In the genomic region with DNA sequence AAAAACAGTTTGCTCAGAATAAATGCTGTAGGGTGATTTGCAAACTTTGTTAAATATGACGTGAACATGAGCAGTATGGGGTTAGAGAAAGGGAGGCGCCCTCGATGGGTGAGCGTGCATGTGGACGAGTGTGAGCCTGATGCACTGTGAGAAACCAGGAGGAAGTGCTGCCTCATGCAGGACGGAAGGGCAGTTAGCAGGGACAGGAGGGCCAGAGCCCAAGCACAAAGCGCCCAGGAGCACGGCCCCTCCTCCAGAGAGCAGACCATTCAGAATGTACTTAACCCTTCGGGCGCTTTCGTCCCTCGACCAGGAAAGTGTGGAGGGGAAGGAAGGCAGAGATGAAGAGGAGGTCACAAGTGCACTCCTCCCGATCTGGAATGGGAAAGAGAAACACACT, we compare ENCODE assay signal across 8 cellular contexts. TPM values are rescaled to one million over a fixed set of nuclear protein-coding genes. Genes with fewer than 3 reads are reported as not detected.
DNase-seq lines count a peak whose midpoint lies in the region; ATAC-seq, FAIRE-seq and TF ChIP-seq lines count a peak whose summit lies in the region.
"Had no signal": no experiment of that assay in that cellular context is flagged by ENCODE, and none has a peak within 500 bp of the region (broad histone marks: within the 10 kb centered on the region; RNA-seq: fewer than 3 reads in every experiment).

No MANE protein-coding gene starts in this region.

- H3K4me2 ChIP-seq in PC-3 (ENCODE audit: low read length) = no peak overlapping the region
- H3K4me2 ChIP-seq in H1 (ENCODE audit: insufficient read depth in 1 of 2, low read depth in 2 of 2, low read length in 2 of 2) = peak overlapping the region; percentile 25 to 49
- peak overlapping the region; percentile 63 for H3K4me2 ChIP-seq in skeletal muscle satellite cell (ENCODE audit: low read length)
- H3K4me2 ChIP-seq: PC-9 had no signal

- no peak overlapping the region for H2BK120ac ChIP-seq in H1 (replicated peaks; ENCODE audit: low read depth, low read length)

- intact Hi-C loops in PC-3 (cut with micrococcal nuclease) (no loop called here), uterus (cut with DNase I; ENCODE audit: low total_unique reads) (no loop called here)

- DNase-seq in PC-3 (no peak), H1 (ENCODE audit: low read depth in 1 of 2, low spot score in 2 of 2) (peak; percentile 72 to 73), kidney epithelial cell (ENCODE audit: low read depth) (no peak), NCI-H1092 (lab: John Stamatoyannopoulos, UW) (no peak), uterus (no peak), germinal center (ENCODE audit: low spot score) (no peak)
- DNase-seq: PC-9 had no signal

- H3K23me2 ChIP-seq in H1 (ENCODE audit: low read depth, low read length) = no peaks in the 10 kb centered on the region

- no TSS peak for BruUV-seq in PC-3 (replicated peaks; lab: Mats Ljungman, UMichigan)

- H2BK15ac ChIP-seq in H1 (ENCODE audit: low read length) = no peak overlapping the region

- peak in 1 of 2 experiments; percentile 46; a peak in 1 of 3 replicates for TF ChIP-seq POLR2A in H1 (IDR thresholded peaks at IDR 0.05; ENCODE audit: control extremely low read depth in 1 of 2, low read depth in 2 of 2, low read length in 2 of 2)
- TF ChIP-seq POLR2A in uterus (IDR thresholded peaks at IDR 0.05) = no peak

- CTCF ChIA-PET in PC-3 (lab: Charles Lee) (no interaction called here), H1 (lab: Charles Lee; ENCODE audit: partially characterized antibody) (interaction anchor here (1.0 to 2.8 kb wide), 4 partner anchors 11 to 91 kb away, joined by 3 to 12 read pairs (median 4); no protein-coding TSS in a partner anchor)

- FAIRE-seq in H1 (lab: Jason Lieb, UNC) = peak; percentile 97

- no peak overlapping the region for H3K9ac ChIP-seq in PC-3 (ENCODE audit: low read length)
- H3K9ac ChIP-seq in H1 (replicated peaks in 1 of 4; ENCODE audit: extremely low read depth in 1 of 4, low read depth in 3 of 4, low read length in 3 of 4) = no peak overlapping the region
- H3K9ac ChIP-seq in skeletal muscle satellite cell (ENCODE audit: low read depth, low read length) = peak overlapping the region; percentile 71

- POLR2A ChIA-PET in PC-3 (lab: Charles Lee; ENCODE audit: unreplicated experiment) = interaction anchor here (0.6 kb wide), 1 partner anchor 16 kb away, joined by 3 read pairs; no protein-coding TSS in a partner anchor
- POLR2A ChIA-PET in H1 (lab: Charles Lee; ENCODE audit: partially characterized antibody) = interaction anchor here (1.0 to 1.5 kb wide), 3 partner anchors 12 to 87 kb away, joined by 3 read pairs; no protein-coding TSS in a partner anchor

- H3K9me3 ChIP-seq in PC-3 (ENCODE audit: low read length) (no peaks in the 10 kb centered on the region), H1 (ENCODE audit: insufficient read depth in 2 of 2, low read depth in 1 of 2, low read length in 1 of 2) (no peaks in the 10 kb centered on the region), skeletal muscle satellite cell (replicated peaks; ENCODE audit: low read length) (no peaks in the 10 kb centered on the region), uterus (no peaks in the 10 kb centered on the region)

- H2BK5ac ChIP-seq in H1 (ENCODE audit: low read depth, low read length) = no peak overlapping the region

- no peak overlapping the region for H2BK20ac ChIP-seq in H1 (ENCODE audit: low read length)

- H3K9me2 ChIP-seq in PC-3 (replicated peaks; ENCODE audit: low read length) = no peaks in the 10 kb centered on the region

- no peak overlapping the region for H3K23ac ChIP-seq in H1 (ENCODE audit: insufficient read length)

- H3K4ac ChIP-seq in H1 (replicated peaks; ENCODE audit: insufficient read length, low read depth, low read length) = no peak overlapping the region

- H3K79me2 ChIP-seq in PC-3 (ENCODE audit: low read length) (no peaks in the 10 kb centered on the region), H1 (ENCODE audit: control insufficient read depth in 1 of 2, insufficient read depth in 2 of 2, low read length in 2 of 2) (no peaks in the 10 kb centered on the region)

- TF ChIP-seq CTCF in PC-3 (conservative IDR thresholded peaks at IDR 0.05; ENCODE audit: low read depth, low read length) (no peak), H1 (IDR thresholded peaks at IDR 0.05; ENCODE audit: control extremely low read depth in 1 of 3, insufficient read depth in 1 of 3, low read depth in 1 of 3, low read length in 3 of 3) (peak; percentile 34 to 48 (median 35)), kidney epithelial cell (IDR thresholded peaks at IDR 0.05; ENCODE audit: insufficient read depth, low read length, poor library complexity, severe bottlenecking) (peak; percentile 25), uterus (IDR thresholded peaks at IDR 0.05) (no peak)

- H4K20me1 ChIP-seq in PC-3 (ENCODE audit: low read length) = no peaks in the 10 kb centered on the region
- no peaks in the 10 kb centered on the region for H4K20me1 ChIP-seq in H1 (replicated peaks in 1 of 2; ENCODE audit: control insufficient read depth in 1 of 2, insufficient read depth in 2 of 2, low read length in 2 of 2)

- H4K5ac ChIP-seq in H1 (ENCODE audit: insufficient read length, low read depth, low read length) = no peak overlapping the region

- no peaks in the 10 kb centered on the region for H3K79me1 ChIP-seq in H1 (ENCODE audit: low read depth, low read length)

- no peak overlapping the region for H3K14ac ChIP-seq in H1 (ENCODE audit: insufficient read length)

- 12% methylated on average over 13 of the region's 13 CpGs; no CpG with 5 or more reads in 1 of the 2 experiments for WGBS in H1 (ENCODE audit: extremely low coverage in 1 of 2, insufficient coverage in 1 of 2, insufficient read length in 1 of 2, insufficient replicate concordance in 2 of 2, low coverage in 1 of 2, low lambda C conversion rate in 2 of 2, missing lambda C conversion rate in 1 of 2), 2 experiments

- H3K36me3 ChIP-seq in PC-3 (ENCODE audit: low read depth, low read length) (peaks cover 17% of the 10 kb centered on the region; the same call in 1 of the 2 replicates), H1 (ENCODE audit: control insufficient read depth in 2 of 4, insufficient read depth in 4 of 4, low read length in 3 of 4) (no peaks in the 10 kb centered on the region), kidney epithelial cell (ENCODE audit: control insufficient read depth, insufficient read depth, low read length) (peaks cover 2% of the 10 kb centered on the region), skeletal muscle satellite cell (ENCODE audit: insufficient read depth, low read length) (peaks cover 26% of the 10 kb centered on the region), uterus (no peaks in the 10 kb centered on the region)

- no peak overlapping the region for H2AK5ac ChIP-seq in H1 (ENCODE audit: low read depth, low read length)

- H3K27me3 ChIP-seq in PC-3 (ENCODE audit: low read length) (no peaks in the 10 kb centered on the region), H1 (replicated peaks in 1 of 4; ENCODE audit: control insufficient read depth in 3 of 4, extremely low read depth in 1 of 4, insufficient read depth in 3 of 4, low read length in 3 of 4) (no peaks in the 10 kb centered on the region), kidney epithelial cell (ENCODE audit: control insufficient read depth, insufficient read depth, low read length) (no peaks in the 10 kb centered on the region), skeletal muscle satellite cell (ENCODE audit: control insufficient read depth, insufficient read depth, low read length) (no peaks in the 10 kb centered on the region), uterus (no peaks in the 10 kb centered on the region)

- no peak overlapping the region for H2AFZ ChIP-seq in PC-3 (ENCODE audit: low read length)
- H2AFZ ChIP-seq in H1 (ENCODE audit: low read length) = peak overlapping the region; percentile 45; the same call in 1 of the 2 replicates
- H2AFZ ChIP-seq: PC-9 had no signal

- H3K18ac ChIP-seq in H1 (ENCODE audit: extremely low read depth, low read length) = no peak overlapping the region

- no peak overlapping the region for H3K4me3 ChIP-seq in PC-3 (ENCODE audit: low read length)
- peak overlapping the region in 1 of 4 experiments; percentile 31; a peak in 1 of 8 replicates for H3K4me3 ChIP-seq in H1 (ENCODE audit: extremely low read depth in 1 of 4, insufficient read depth in 2 of 4, low read depth in 3 of 4, low read length in 4 of 4)
- H3K4me3 ChIP-seq in kidney epithelial cell (ENCODE audit: low read depth, low read length) = no peak overlapping the region
- peak overlapping the region; percentile 31 for H3K4me3 ChIP-seq in skeletal muscle satellite cell (ENCODE audit: low read length)
- H3K4me3 ChIP-seq in uterus = no peak overlapping the region
- H3K4me3 ChIP-seq: PC-9 had no signal

- TF ChIP-seq EP300 in H1 (IDR thresholded peaks at IDR 0.05; ENCODE audit: borderline replicate concordance in 1 of 2, low read depth in 2 of 2, low read length in 2 of 2) = no peak

- no peak overlapping the region for H4K91ac ChIP-seq in H1 (replicated peaks; ENCODE audit: insufficient read length, low read length)

- H2BK12ac ChIP-seq in H1 (ENCODE audit: low read depth, low read length) = no peak overlapping the region

- H3F3A ChIP-seq in PC-3 (ENCODE audit: low read length, unreplicated experiment) = no peaks in the 10 kb centered on the region

- 0 out of 2 replicates have a peak, but pooled peaks have one; percentile 24 for ATAC-seq in PC-3

- no peaks in the 10 kb centered on the region for H3K4me1 ChIP-seq in PC-3 (ENCODE audit: insufficient read depth, low read length)
- H3K4me1 ChIP-seq in H1 (replicated peaks in 1 of 4; ENCODE audit: control insufficient read depth in 3 of 4, insufficient read depth in 4 of 4, low read length in 3 of 4) = peaks cover 7 to 12% (median 8%) of the 10 kb centered on the region in 4 experiments
- peaks cover 55% of the 10 kb centered on the region for H3K4me1 ChIP-seq in skeletal muscle satellite cell (ENCODE audit: control insufficient read depth, insufficient read depth, low read length)
- H3K4me1 ChIP-seq in uterus = peaks cover 0 to 11% of the 10 kb centered on the region in 2 donors

- H3K56ac ChIP-seq in H1 (replicated peaks; ENCODE audit: insufficient read length, low read depth, low read length) = no peak overlapping the region

- no peak overlapping the region for H4K8ac ChIP-seq in H1 (ENCODE audit: extremely low read depth, insufficient read depth, low read length)

- TF ChIP-seq RAD21 in H1 (IDR thresholded peaks at IDR 0.05 in 1 of 2, conservative IDR thresholded peaks at IDR 0.05 in 1 of 2; ENCODE audit: low read depth in 2 of 2, low read length in 2 of 2) = peak; percentile 27 to 40; a peak in 2 of 4 replicates

- H3K27ac ChIP-seq in PC-3 (ENCODE audit: low read length) (no peak overlapping the region), H1 (ENCODE audit: low read depth, low read length) (no peak overlapping the region), uterus (no peak overlapping the region)
- H3K27ac ChIP-seq: PC-9 had no signal

RNA-seq across cellular contexts. Expression of a gene that starts 44.9 kb away (rescaled TPM):
- 21.6 and 42.8 TPM in 2 replicates for total RNA-seq in PC-3 (2014; rRNA removed)
- 4.5 TPM in 2 replicates for total RNA-seq in H1 (2021; fragmentation: NEBNext Ultra II Directional; extraction: Animal tissue kit (Norgen Biotek cat#: 25700))
- 2.8 and 4.8 TPM in 2 replicates for polyA plus RNA-seq in H1 (2011; rRNA removed)
- 8.7 TPM for polyA plus RNA-seq in H1 (2011; cell fraction: cytosol; rRNA removed)
- 15.7 TPM for polyA plus RNA-seq in H1 (2011; cell fraction: nucleus; rRNA removed)
- 5.5 to 11.3 TPM (median 8.0 TPM) in 4 replicates for polyA plus RNA-seq in H1 (2012, experiment 1 of 2)
- 0.92 TPM for polyA plus RNA-seq in H1 (2012, experiment 2 of 2)
- 4.4 TPM for polyA plus RNA-seq in H1 (2013, experiment 1 of 2)
- polyA plus RNA-seq in H1 (2013, experiment 2 of 2) = 4.1 TPM
- 2.8 TPM in 2 replicates for polyA minus RNA-seq in H1 (2011; rRNA and poly(A)+ RNA removed)
- 5.1 TPM for polyA minus RNA-seq in H1 (2011; cell fraction: cytosol; rRNA and poly(A)+ RNA removed)
- 4.5 TPM for polyA minus RNA-seq in H1 (2011; cell fraction: nucleus; rRNA and poly(A)+ RNA removed)
- 13.0 and 15.0 TPM in 2 replicates for total RNA-seq in kidney epithelial cell
- total RNA-seq in skeletal muscle satellite cell (2012; rRNA removed) = 6.1 and 7.9 TPM in 2 replicates
- 10 to 100 TPM in 3 of 4 donors, 1 to 10 TPM in 1; 5.9 to 19.0 (median 12.8) TPM for total RNA-seq in uterus

RNA-seq across cellular contexts. Expression of a gene that starts 51.2 kb away (rescaled TPM):
- total RNA-seq in PC-3 (2014; rRNA removed) (24.6 and 26.8 TPM in 2 replicates), kidney epithelial cell (20.3 and 23.8 TPM in 2 replicates), uterus (10 to 100 TPM; 30.3 to 55.7 (median 47.0) TPM)
- total RNA-seq in H1 (2021; fragmentation: NEBNext Ultra II Directional; extraction: Animal tissue kit (Norgen Biotek cat#: 25700)) = 18.5 and 20.7 TPM in 2 replicates
- 7.8 and 9.6 TPM in 2 replicates for polyA plus RNA-seq in H1 (2011; rRNA removed)
- polyA plus RNA-seq in H1 (2011; cell fraction: cytosol; rRNA removed) = 10.9 TPM
- polyA plus RNA-seq in H1 (2011; cell fraction: nucleus; rRNA removed) = 16.9 TPM
- 11.6 to 13.2 TPM (median 12.7 TPM) in 4 replicates for polyA plus RNA-seq in H1 (2012, experiment 1 of 2)
- polyA plus RNA-seq in H1 (2012, experiment 2 of 2) = 1.3 TPM
- 11.7 TPM for polyA plus RNA-seq in H1 (2013, experiment 1 of 2)
- polyA plus RNA-seq in H1 (2013, experiment 2 of 2) = 9.3 TPM
- 30.4 and 31.5 TPM in 2 replicates for polyA minus RNA-seq in H1 (2011; rRNA and poly(A)+ RNA removed)
- polyA minus RNA-seq in H1 (2011; cell fraction: cytosol; rRNA and poly(A)+ RNA removed) = 8.7 TPM
- 28.1 TPM for polyA minus RNA-seq in H1 (2011; cell fraction: nucleus; rRNA and poly(A)+ RNA removed)
- total RNA-seq in skeletal muscle satellite cell (2012; rRNA removed) = 26.1 and 35.6 TPM in 2 replicates

RNA-seq across cellular contexts. Expression of a gene that starts 54.3 kb away (rescaled TPM):
- total RNA-seq in PC-3 (2014; rRNA removed) (117 and 118 TPM in 2 replicates), kidney epithelial cell (40.6 and 73.8 TPM in 2 replicates), uterus (10 to 100 TPM; 13.1 to 54.3 (median 37.7) TPM)
- total RNA-seq in H1 (2021; fragmentation: NEBNext Ultra II Directional; extraction: Animal tissue kit (Norgen Biotek cat#: 25700)) = 16.8 and 17.1 TPM in 2 replicates
- polyA plus RNA-seq in H1 (2011; rRNA removed) = 21.4 and 22.6 TPM in 2 replicates
- polyA plus RNA-seq in H1 (2011; cell fraction: cytosol; rRNA removed) = 16.3 TPM
- polyA plus RNA-seq in H1 (2011; cell fraction: nucleus; rRNA removed) = 33.4 TPM
- 9.5 to 14.3 TPM (median 10.8 TPM) in 4 replicates for polyA plus RNA-seq in H1 (2012, experiment 1 of 2)
- 5.0 TPM for polyA plus RNA-seq in H1 (2012, experiment 2 of 2)
- 10.4 TPM for polyA plus RNA-seq in H1 (2013, experiment 1 of 2)
- 10.2 TPM for polyA plus RNA-seq in H1 (2013, experiment 2 of 2)
- 24.7 and 25.7 TPM in 2 replicates for polyA minus RNA-seq in H1 (2011; rRNA and poly(A)+ RNA removed)
- polyA minus RNA-seq in H1 (2011; cell fraction: cytosol; rRNA and poly(A)+ RNA removed) = 9.5 TPM
- 10.8 TPM for polyA minus RNA-seq in H1 (2011; cell fraction: nucleus; rRNA and poly(A)+ RNA removed)
- 31.7 and 58.1 TPM in 2 replicates for total RNA-seq in skeletal muscle satellite cell (2012; rRNA removed)

Comparison
In these comparisons a context has a peak if more than half of its experiments do, and no peak if none do; other contexts are left out.
1. DNase-seq: peak in H1 (2 of 2); none in PC-3 (single experiment), kidney epithelial cell (single experiment), NCI-H1092 (single experiment), uterus (0 of 2) and germinal center (single experiment).
2. CTCF ChIP-seq: peak in H1 (3 of 3) and kidney epithelial cell (single experiment); none in PC-3 (single experiment) and uterus (0 of 4).